ENCODE assay signal across 33 cellular contexts in the genomic region with DNA sequence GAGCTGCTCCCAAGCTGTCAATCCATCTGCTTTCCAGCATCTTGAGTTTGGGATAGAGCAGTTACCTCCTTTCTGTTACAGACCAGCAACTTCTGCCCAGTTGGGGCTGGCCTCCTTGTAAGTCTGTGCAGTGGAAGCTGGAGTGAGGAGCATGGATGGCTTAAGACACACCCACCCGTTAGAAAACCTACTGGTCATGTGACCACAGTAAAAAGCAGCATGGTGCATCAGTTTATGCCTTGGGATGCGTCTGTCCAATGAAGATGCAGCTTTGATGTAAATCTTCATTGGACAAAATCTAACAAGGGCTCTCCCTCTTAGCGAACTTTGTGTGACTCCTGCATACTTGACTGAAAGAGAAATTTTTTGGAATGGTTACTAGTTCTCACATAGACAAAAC.
"Had no signal": no experiment of that assay in that cellular context is flagged by ENCODE, and none has a peak within 500 bp of the region (broad histone marks: within the 10 kb centered on the region; RNA-seq: fewer than 3 reads in every experiment).

No MANE protein-coding gene starts in this region.

- H3K27me3 ChIP-seq: ascending aorta, breast epithelium, cardiac muscle cell had no signal

- H3K27ac ChIP-seq: ascending aorta, breast epithelium, cardiac muscle cell, coronary artery, dorsolateral prefrontal cortex, WERI-Rb-1 had no signal

- H3K4me3 Mint-ChIP-seq: activated CD4-positive, alpha-beta memory T cell treated with anti-CD3 and anti-CD28 coated beads for 36 hours; activated CD4-positive, alpha-beta T cell treated with anti-CD3 and anti-CD28 coated beads for 36 hours; activated CD4-positive, alpha-beta T cell treated with anti-CD3 and anti-CD28 coated beads, Interleukin-2, amount 10 ng/mL, durations not matched to agents 24 days and 14 days; activated naive CD4-positive, alpha-beta T cell treated with anti-CD3 and anti-CD28 coated beads, Interleukin-2, amount 10 ng/mL, durations not matched to agents 7 days and 5 days; activated naive CD8-positive, alpha-beta T cell treated with anti-CD3 and anti-CD28 coated beads, Interleukin-2, amount 10 ng/mL, durations not matched to agents 7 days and 5 days; activated T-cell treated with anti-CD3 and anti-CD28 coated beads, Interleukin-2, amount 50 U/mL, for 24 hours; activated T-cell treated with anti-CD3 and anti-CD28 coated beads, Interleukin-2, amount 50 U/mL, for 72 hours; brain; central memory CD8-positive, alpha-beta T cell; dendritic cell treated with granulocyte-macrophage colony-stimulating factor and Interleukin-4, amounts not matched to agents 40 ng/mL and 50 ng/mL, for 4 days; endodermal cell; T-helper 17 cell; T-helper 2 cell treated with Interferon-gamma antibody and Interleukin-4, amounts not matched to agents 5 μg/mL and 100 μg/mL, for 36 hours had no signal

- H3K36me3 ChIP-seq: ascending aorta, breast epithelium, cardiac muscle cell, WERI-Rb-1 had no signal

- FAIRE-seq: frontal cortex had no signal

- DNase-seq: activated CD4-positive, alpha-beta memory T cell treated with anti-CD3 and anti-CD28 coated beads for 36 hours; activated CD4-positive, alpha-beta T cell treated with anti-CD3 and anti-CD28 coated beads for 36 hours; activated CD4-positive, alpha-beta T cell treated with anti-CD3 and anti-CD28 coated beads, Interleukin-2, amount 10 ng/mL, durations not matched to agents 24 days and 14 days; activated CD4-positive, CD25-positive, alpha-beta regulatory T cell; activated CD4-positive, CD25-positive, alpha-beta regulatory T cell treated with anti-CD3 and anti-CD28 coated beads, Interleukin-2, amount 50 U/mL, for 72 hours; activated CD8-positive, alpha-beta memory T cell treated with anti-CD3 and anti-CD28 coated beads, Interleukin-2, amount 50 U/mL, for 48 hours; activated gamma-delta T cell; activated naive CD4-positive, alpha-beta T cell; activated naive CD4-positive, alpha-beta T cell treated with anti-CD3 and anti-CD28 coated beads, Interleukin-2, amount 10 ng/mL, durations not matched to agents 7 days and 5 days; activated naive CD8-positive, alpha-beta T cell treated with anti-CD3 and anti-CD28 coated beads, Interleukin-2, amount 10 ng/mL, durations not matched to agents 7 days and 5 days; activated T-cell treated with anti-CD3 and anti-CD28 coated beads for 4 hours; activated T-cell treated with anti-CD3 and anti-CD28 coated beads, Interleukin-2, amount 50 U/mL, for 24 hours; activated T-cell treated with anti-CD3 and anti-CD28 coated beads, Interleukin-2, amount 50 U/mL, for 72 hours; dorsolateral prefrontal cortex; effector memory CD4-positive, alpha-beta T cell; endodermal cell; foreskin fibroblast; head of caudate nucleus; T-helper 1 cell; T-helper 17 cell; T1000; WERI-Rb-1 had no signal

- H3K9me3 Mint-ChIP-seq: activated naive CD8-positive, alpha-beta T cell treated with anti-CD3 and anti-CD28 coated beads, Interleukin-2, amount 10 ng/mL, durations not matched to agents 7 days and 5 days; dendritic cell treated with granulocyte-macrophage colony-stimulating factor and Interleukin-4, amounts not matched to agents 40 ng/mL and 50 ng/mL, for 4 days had no signal

- H3K36me3 Mint-ChIP-seq: activated CD4-positive, alpha-beta memory T cell treated with anti-CD3 and anti-CD28 coated beads for 36 hours; activated naive CD4-positive, alpha-beta T cell treated with anti-CD3 and anti-CD28 coated beads, Interleukin-2, amount 10 ng/mL, durations not matched to agents 7 days and 5 days; activated naive CD4-positive, alpha-beta T cell treated with anti-CD3 and anti-CD28 coated beads, Interleukin-2, amount 50 U/mL, for 72 hours; activated naive CD8-positive, alpha-beta T cell treated with anti-CD3 and anti-CD28 coated beads, Interleukin-2, amount 10 ng/mL, durations not matched to agents 7 days and 5 days; brain had no signal

- H3K4me3 ChIP-seq: ascending aorta, breast epithelium, cardiac muscle cell, coronary artery, dorsolateral prefrontal cortex had no signal

- H3K4me1 Mint-ChIP-seq: activated CD4-positive, alpha-beta T cell treated with anti-CD3 and anti-CD28 coated beads for 36 hours; activated CD4-positive, alpha-beta T cell treated with anti-CD3 and anti-CD28 coated beads, Interleukin-2, amount 10 ng/mL, durations not matched to agents 24 days and 14 days; activated naive CD4-positive, alpha-beta T cell treated with anti-CD3 and anti-CD28 coated beads, Interleukin-2, amount 10 ng/mL, durations not matched to agents 7 days and 5 days; activated naive CD8-positive, alpha-beta T cell treated with anti-CD3 and anti-CD28 coated beads, Interleukin-2, amount 10 ng/mL, durations not matched to agents 7 days and 5 days; central memory CD8-positive, alpha-beta T cell; T-helper 17 cell had no signal

- H3K27ac Mint-ChIP-seq: activated CD4-positive, alpha-beta memory T cell treated with anti-CD3 and anti-CD28 coated beads for 36 hours; activated CD4-positive, alpha-beta T cell treated with anti-CD3 and anti-CD28 coated beads for 36 hours; activated CD4-positive, alpha-beta T cell treated with anti-CD3 and anti-CD28 coated beads, Interleukin-2, amount 10 ng/mL, durations not matched to agents 24 days and 14 days; activated naive CD4-positive, alpha-beta T cell treated with anti-CD3 and anti-CD28 coated beads, Interleukin-2, amount 10 ng/mL, durations not matched to agents 7 days and 5 days; activated naive CD4-positive, alpha-beta T cell treated with anti-CD3 and anti-CD28 coated beads, Interleukin-2, amount 50 U/mL, for 72 hours; activated naive CD8-positive, alpha-beta T cell treated with anti-CD3 and anti-CD28 coated beads, Interleukin-2, amount 10 ng/mL, durations not matched to agents 7 days and 5 days; activated T-cell treated with anti-CD3 and anti-CD28 coated beads, Interleukin-2, amount 50 U/mL, for 24 hours; activated T-cell treated with anti-CD3 and anti-CD28 coated beads, Interleukin-2, amount 50 U/mL, for 72 hours; brain; dendritic cell treated with granulocyte-macrophage colony-stimulating factor and Interleukin-4, amounts not matched to agents 40 ng/mL and 50 ng/mL, for 4 days; endodermal cell; T-helper 17 cell; T-helper 2 cell treated with Interferon-gamma antibody and Interleukin-4, amounts not matched to agents 5 μg/mL and 100 μg/mL, for 36 hours had no signal

- H3K9me3 ChIP-seq: ascending aorta had no signal

- H3K4me1 ChIP-seq: ascending aorta, breast epithelium had no signal

- H3K27me3 Mint-ChIP-seq: activated CD4-positive, alpha-beta memory T cell treated with anti-CD3 and anti-CD28 coated beads for 36 hours; activated CD4-positive, alpha-beta T cell treated with anti-CD3 and anti-CD28 coated beads for 36 hours; activated CD4-positive, alpha-beta T cell treated with anti-CD3 and anti-CD28 coated beads, Interleukin-2, amount 10 ng/mL, durations not matched to agents 24 days and 14 days; activated naive CD4-positive, alpha-beta T cell treated with anti-CD3 and anti-CD28 coated beads, Interleukin-2, amount 10 ng/mL, durations not matched to agents 7 days and 5 days; activated T-cell treated with anti-CD3 and anti-CD28 coated beads, Interleukin-2, amount 50 U/mL, for 24 hours; brain; T-helper 17 cell had no signal

- ATAC-seq: activated CD4-positive, alpha-beta T cell treated with anti-CD3 and anti-CD28 coated beads for 36 hours; activated naive CD4-positive, alpha-beta T cell treated with anti-CD3 and anti-CD28 coated beads, Interleukin-2, amount 50 U/mL, for 72 hours; activated T-cell treated with anti-CD3 and anti-CD28 coated beads, Interleukin-2, amount 50 U/mL, for 72 hours; esophagus mucosa; T-helper 17 cell had no signal
